Comparison of ENCODE assay signal across 15 cellular contexts in the genomic region with DNA sequence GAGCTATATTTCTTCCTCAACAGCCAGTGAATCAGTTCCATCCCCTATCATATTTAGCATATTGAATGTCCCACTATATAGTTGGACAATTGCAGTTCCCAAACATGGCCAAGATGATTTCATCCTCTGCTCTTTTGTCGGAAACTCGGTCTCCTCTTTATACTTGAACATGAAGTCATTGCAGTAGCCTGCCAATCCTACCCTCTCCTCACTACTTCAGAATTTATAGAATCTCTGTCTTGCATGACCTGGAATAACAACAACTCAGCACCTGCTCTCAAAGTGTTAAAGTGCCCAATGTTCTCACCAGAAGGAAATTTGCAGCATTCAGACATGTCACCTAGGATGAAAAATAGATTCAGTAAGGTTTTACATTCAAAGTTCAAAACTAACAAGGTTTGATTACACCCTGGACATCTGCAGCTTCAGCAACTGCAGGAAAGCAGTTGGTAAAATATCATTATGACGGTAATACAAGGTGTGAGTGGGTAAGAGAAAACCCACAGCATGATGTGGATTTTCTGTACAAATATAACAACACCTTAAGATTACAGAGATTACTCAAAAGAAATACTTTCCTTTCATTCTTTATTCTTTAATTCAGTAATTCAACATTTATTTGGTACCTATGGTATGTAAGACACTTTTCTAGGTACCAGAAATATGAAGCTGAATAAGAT.
DNase-seq lines count a peak whose midpoint lies in the region; ATAC-seq lines count a peak whose summit lies in the region.
"Had no signal": no experiment of that assay in that cellular context is flagged by ENCODE, and none has a peak within 500 bp of the region (broad histone marks: within the 10 kb centered on the region; RNA-seq: fewer than 3 reads in every experiment).

No MANE protein-coding gene starts in this region.

- DNase-seq in NCI-H2171 treated with DMSO at 0.1 percent for 48 hours (lab: John Stamatoyannopoulos, UW) (peak; percentile 18), NCI-H2171 (lab: John Stamatoyannopoulos, UW) (no peak), DMS53 treated with DMSO at 0.1 percent for 48 hours (lab: John Stamatoyannopoulos, UW; ENCODE audit: unreplicated experiment) (peak; percentile 25), NCI-H345 treated with DMSO at 0.1 percent for 48 hours (lab: John Stamatoyannopoulos, UW; ENCODE audit: unreplicated experiment) (peak; percentile 94), left kidney (ENCODE audit: low read depth, low spot score) (peak; percentile 30), NK-92 (lab: John Stamatoyannopoulos, UW; ENCODE audit: unreplicated experiment) (no peak)
- DNase-seq: 8988T, KG1, NCI-H1105, NCI-H1930, NCI-H226, NCI-H748 treated with DMSO at 0.1 percent for 48 hours, SIG-M5 had no signal

- no peak for ATAC-seq in GM18511 (IDR thresholded peaks at IDR 0.05; ENCODE audit: unreplicated experiment)
- no peak for ATAC-seq in GM19328 (IDR thresholded peaks at IDR 0.05; ENCODE audit: unreplicated experiment)

Comparison
In these comparisons a context has a peak if more than half of its experiments do, and no peak if none do; other contexts are left out.
1. DNase-seq: peak in NCI-H2171 treated with DMSO at 0.1 percent for 48 hours (single experiment), DMS53 treated with DMSO at 0.1 percent for 48 hours (single experiment), NCI-H345 treated with DMSO at 0.1 percent for 48 hours (single experiment) and left kidney (single experiment); none in NCI-H2171 (single experiment) and NK-92 (single experiment).